8 cellular contexts compared by ENCODE assay signal in genomic region chr1:154974808-154975408, GRCh38. TPM values are rescaled to one million over a fixed set of nuclear protein-coding genes. Genes with fewer than 3 reads are reported as not detected.
DNase-seq lines count a peak whose midpoint lies in the region; ATAC-seq and TF ChIP-seq lines count a peak whose summit lies in the region.

No MANE protein-coding gene starts in this region.

- no peaks in the 10 kb centered on the region for H3K27me3 ChIP-seq in Peyer's patch

- peak; percentile 44 to 63 (median 54) for ATAC-seq in natural killer cell

- peaks cover 0 to 4% (median 0%) of the 10 kb centered on the region in 3 donors for H3K36me3 ChIP-seq in Peyer's patch

- H3K4me3 ChIP-seq in Peyer's patch (peak overlapping the region; percentile 70 to 79 (median 75)), fibroblast of the aortic adventitia (ENCODE audit: low read depth, low read length) (peak overlapping the region; percentile 80)

- peak; percentile 70 to 87 for TF ChIP-seq POLR2A in Peyer's patch (IDR thresholded peaks at IDR 0.05)

- no peaks in the 10 kb centered on the region for H3K9me3 ChIP-seq in Peyer's patch

- H3K27ac ChIP-seq in Peyer's patch = peak overlapping the region; percentile 94 to 100 (median 99)

- no peaks in the 10 kb centered on the region for H3K9me3 Mint-ChIP-seq in natural killer cell

- intact Hi-C loops in natural killer cell (cut with micrococcal nuclease) = loop anchor here (1.0 to 5.0 kb wide), 7 partner anchors 8 to 416 kb away; partner anchors contain the start of genes EFNA4, FLAD1, PBXIP1 and PMVK

- peaks cover 0 to 37% (median 13%) of the 10 kb centered on the region in 4 donors for H3K4me1 ChIP-seq in Peyer's patch

- peaks cover 15 to 20% of the 10 kb centered on the region in 2 donors for H3K4me1 Mint-ChIP-seq in natural killer cell

- no peak for TF ChIP-seq CTCF in Peyer's patch (IDR thresholded peaks at IDR 0.05)
- TF ChIP-seq CTCF in fibroblast of the aortic adventitia (IDR thresholded peaks at IDR 0.05; ENCODE audit: insufficient read depth, low read length) = no peak
- no peak for TF ChIP-seq CTCF in natural killer cell (IDR thresholded peaks at IDR 0.05)

- H3K27me3 Mint-ChIP-seq in natural killer cell (ENCODE audit: low read depth in 2 of 2) = no peaks in the 10 kb centered on the region

- DNase-seq in EH (ENCODE audit: low read depth) (peak; percentile 97), GOT3 (lab: John Stamatoyannopoulos, UW) (peak; percentile 92), Kasumi-1 (lab: John Stamatoyannopoulos, UW) (peak; percentile 94 to 98), Peyer's patch (peak; percentile 95 to 98 (median 95)), fibroblast of the aortic adventitia (ENCODE audit: low read depth) (peak; percentile 97), natural killer cell (peak; percentile 92)
- peak; percentile 86 to 90 for DNase-seq in activated T-helper 1 cell treated with anti-CD3 and anti-CD28 coated beads, Interleukin-2, amount 50 U/mL, for 16 hours (ENCODE audit: low read depth in 1 of 2, low spot score in 1 of 2)
- peak; percentile 92 for DNase-seq in stimulated activated naive CD4-positive, alpha-beta T cell treated with Interleukin-2 at 50 U/mL for 16 hours (lab: John Stamatoyannopoulos, UW)

- no peak overlapping the region for H3K27ac Mint-ChIP-seq in natural killer cell

- H3K4me3 Mint-ChIP-seq in natural killer cell = no peak overlapping the region

- no peaks in the 10 kb centered on the region for H3K36me3 Mint-ChIP-seq in natural killer cell

RNA-seq across cellular contexts. Expression of gene CKS1B, which starts 0.4 kb away (rescaled TPM):
- 10 to 100 TPM; 20.3 to 39.1 (median 26.5) TPM for total RNA-seq in Peyer's patch
- 24.0 and 80.7 TPM in 2 replicates for total RNA-seq in fibroblast of the aortic adventitia (ENCODE audit: low replicate concordance)
- total RNA-seq in natural killer cell = 10 to 100 TPM in 2 of 3 donors, 1 to 10 TPM in 1; 8.5 to 13.0 (median 12.9) TPM

RNA-seq across cellular contexts. Expression of gene SHC1, which starts 4.4 kb away (rescaled TPM):
- total RNA-seq in Peyer's patch = 100 to 1,000 TPM in 2 of 4 donors, 10 to 100 TPM in 2; 56.9 to 150 (median 104) TPM
- 111 and 167 TPM in 2 replicates for total RNA-seq in fibroblast of the aortic adventitia (ENCODE audit: low replicate concordance)
- total RNA-seq in natural killer cell = 100 to 1,000 TPM in 1 of 3 donors, 10 to 100 TPM in 2; 94.6 to 112 (median 96.8) TPM

RNA-seq across cellular contexts. Expression of gene FLAD1, which starts 8.2 kb away (rescaled TPM):
- 10 to 100 TPM; 29.7 to 50.3 (median 46.3) TPM for total RNA-seq in Peyer's patch
- total RNA-seq in fibroblast of the aortic adventitia (ENCODE audit: low replicate concordance) = 5.2 and 17.7 TPM in 2 replicates
- 10 to 100 TPM; 32.1 to 47.6 (median 38.7) TPM for total RNA-seq in natural killer cell

RNA-seq across cellular contexts. Expression of gene PYGO2, which starts 13.3 kb away (rescaled TPM):
- total RNA-seq in Peyer's patch (10 to 100 TPM; 32.2 to 48.9 (median 34.2) TPM), fibroblast of the aortic adventitia (ENCODE audit: low replicate concordance) (7.8 and 18.0 TPM in 2 replicates), natural killer cell (10 to 100 TPM; 21.6 to 32.1 (median 27.5) TPM)

RNA-seq across cellular contexts. Expression of gene LENEP, which starts 18.5 kb away (rescaled TPM):
- not detected for total RNA-seq in Peyer's patch
- not detected in 2 replicates for total RNA-seq in fibroblast of the aortic adventitia (ENCODE audit: low replicate concordance)
- total RNA-seq in natural killer cell = not detected

Comparison
In these comparisons a context has a peak if more than half of its experiments do, and no peak if none do; other contexts are left out.
1. Peak in every context shown above with its lines: DNase-seq, ATAC-seq, H3K4me3 ChIP-seq and H3K27ac ChIP-seq.